Comparison of ENCODE assay signal across 15 cellular contexts in genomic region chr7:138649506-138649905, GRCh38. TPM values are rescaled to one million over a fixed set of nuclear protein-coding genes. Genes with fewer than 3 reads are reported as not detected.
DNase-seq lines count a peak whose midpoint lies in the region; ATAC-seq and TF ChIP-seq lines count a peak whose summit lies in the region.
"Had no signal": no experiment of that assay in that cellular context is flagged by ENCODE, and none has a peak within 500 bp of the region (broad histone marks: within the 10 kb centered on the region; RNA-seq: fewer than 3 reads in every experiment).

No MANE protein-coding gene starts in this region.

- H3K9me3 ChIP-seq in RWPE2 (ENCODE audit: severe bottlenecking), result no peaks in the 10 kb centered on the region
- H3K9me3 ChIP-seq in mammary epithelial cell (replicated peaks; ENCODE audit: insufficient read depth, low read length), result peaks cover 2% of the 10 kb centered on the region

- H3K9me3 Mint-ChIP-seq in activated CD4-positive, alpha-beta T cell treated with anti-CD3 and anti-CD28 coated beads for 36 hours (ENCODE audit: low read depth), result peaks cover 2% of the 10 kb centered on the region
- H3K9me3 Mint-ChIP-seq in activated CD4-positive, alpha-beta T cell treated with anti-CD3 and anti-CD28 coated beads, Interleukin-2, amount 10 ng/mL, durations not matched to agents 24 days and 14 days, result no peaks in the 10 kb centered on the region

- in situ Hi-C loops in mammary epithelial cell (cut with MboI; ENCODE audit: low sequenced_read_pairs in 2 of 2), result no loop called here

- no peaks in the 10 kb centered on the region for H3K79me2 ChIP-seq in mammary epithelial cell (ENCODE audit: insufficient read depth, low read length)

- DNase-seq in activated CD4-positive, alpha-beta T cell treated with anti-CD3 and anti-CD28 coated beads for 36 hours, result no peak
- no peak for DNase-seq in activated CD4-positive, alpha-beta T cell treated with anti-CD3 and anti-CD28 coated beads, Interleukin-2, amount 10 ng/mL, durations not matched to agents 24 days and 14 days
- no peak for DNase-seq in RWPE2 (ENCODE audit: low spot score)
- DNase-seq in mammary epithelial cell, result peak; percentile 37
- peak; percentile 15 for DNase-seq in iris pigment epithelial cell (ENCODE audit: low read depth)
- DNase-seq in superior temporal gyrus (ENCODE audit: extremely low spot score), result no peak
- DNase-seq: ACHN; CD4-positive, CD25-positive, alpha-beta regulatory T cell; DMS53; GF-D8 had no signal

- intact Hi-C loops in activated CD4-positive, alpha-beta T cell treated with anti-CD3 and anti-CD28 coated beads for 36 hours (cut with DNase I, micrococcal nuclease), result no loop called here
- intact Hi-C loops in activated CD4-positive, alpha-beta T cell treated with anti-CD3 and anti-CD28 coated beads, Interleukin-2, amount 10 ng/mL, durations not matched to agents 24 days and 14 days (cut with micrococcal nuclease), result no loop called here
- intact Hi-C loops in mammary epithelial cell (cut with micrococcal nuclease), result no loop called here

- H3K36me3 Mint-ChIP-seq in activated CD4-positive, alpha-beta T cell treated with anti-CD3 and anti-CD28 coated beads for 36 hours (ENCODE audit: low read depth), result no peaks in the 10 kb centered on the region
- H3K36me3 Mint-ChIP-seq in activated CD4-positive, alpha-beta T cell treated with anti-CD3 and anti-CD28 coated beads, Interleukin-2, amount 10 ng/mL, durations not matched to agents 24 days and 14 days (ENCODE audit: low read depth), result no peaks in the 10 kb centered on the region
- H3K36me3 Mint-ChIP-seq: CD4-positive, CD25-positive, alpha-beta regulatory T cell had no signal

- H3K27me3 ChIP-seq in RWPE2 (ENCODE audit: insufficient read depth, poor library complexity, severe bottlenecking), result no peaks in the 10 kb centered on the region
- no peaks in the 10 kb centered on the region for H3K27me3 ChIP-seq in mammary epithelial cell (ENCODE audit: insufficient read depth, low read length)
- H3K27me3 ChIP-seq: BLaER1 treated with 17β-estradiol and CSF1 and Interleukin-3, amounts not matched to agents 10 nM and 100 nM had no signal

- TF ChIP-seq CTCF in RWPE2 (IDR thresholded peaks at IDR 0.05; ENCODE audit: poor library complexity, severe bottlenecking) (no peak), mammary epithelial cell (conservative IDR thresholded peaks at IDR 0.05 in 1 of 2, IDR thresholded peaks at IDR 0.05 in 1 of 2; ENCODE audit: extremely low read depth in 1 of 2, insufficient read depth in 1 of 2, low read depth in 1 of 2, low read length in 2 of 2) (no peak)

- no peak overlapping the region for H3K4me3 Mint-ChIP-seq in activated CD4-positive, alpha-beta T cell treated with anti-CD3 and anti-CD28 coated beads for 36 hours
- H3K4me3 Mint-ChIP-seq in activated CD4-positive, alpha-beta T cell treated with anti-CD3 and anti-CD28 coated beads, Interleukin-2, amount 10 ng/mL, durations not matched to agents 24 days and 14 days, result no peak overlapping the region
- H3K4me3 Mint-ChIP-seq: CD4-positive, CD25-positive, alpha-beta regulatory T cell; GM23338 had no signal

- no peak overlapping the region for H2AFZ ChIP-seq in mammary epithelial cell (ENCODE audit: low read depth, low read length)

- no peak overlapping the region for H3K27ac Mint-ChIP-seq in activated CD4-positive, alpha-beta T cell treated with anti-CD3 and anti-CD28 coated beads for 36 hours
- no peak overlapping the region for H3K27ac Mint-ChIP-seq in activated CD4-positive, alpha-beta T cell treated with anti-CD3 and anti-CD28 coated beads, Interleukin-2, amount 10 ng/mL, durations not matched to agents 24 days and 14 days
- H3K27ac Mint-ChIP-seq: GM23338 had no signal

- CTCF ChIA-PET in activated CD4-positive, alpha-beta T cell treated with anti-CD3 and anti-CD28 coated beads for 36 hours (lab: Charles Lee), result no interaction called here
- CTCF ChIA-PET in mammary epithelial cell (lab: Charles Lee; ENCODE audit: low non-redundant PET), result no interaction called here

- no peak overlapping the region for H3K27ac ChIP-seq in RWPE2 (ENCODE audit: poor library complexity, severe bottlenecking)
- H3K27ac ChIP-seq in mammary epithelial cell (ENCODE audit: insufficient read depth, low read depth, low read length), result no peak overlapping the region
- H3K27ac ChIP-seq: BLaER1 treated with 17β-estradiol and CSF1 and Interleukin-3, amounts not matched to agents 10 nM and 100 nM had no signal

- POLR2A ChIA-PET in activated CD4-positive, alpha-beta T cell treated with anti-CD3 and anti-CD28 coated beads for 36 hours (lab: Charles Lee), result no interaction called here

- H3K36me3 ChIP-seq in RWPE2 (ENCODE audit: low read depth) (no peaks in the 10 kb centered on the region), mammary epithelial cell (ENCODE audit: insufficient read depth, low read length) (no peaks in the 10 kb centered on the region)
- H3K36me3 ChIP-seq: BLaER1 treated with 17β-estradiol and CSF1 and Interleukin-3, amounts not matched to agents 10 nM and 100 nM had no signal

- H3K4me2 ChIP-seq in mammary epithelial cell (ENCODE audit: insufficient read depth, low read depth, low read length), result no peak overlapping the region
- H3K4me2 ChIP-seq: BLaER1 treated with 17β-estradiol and CSF1 and Interleukin-3, amounts not matched to agents 10 nM and 100 nM; GM23338 had no signal

- no peak overlapping the region for H3K9ac ChIP-seq in mammary epithelial cell (ENCODE audit: insufficient read depth, low read length)
- H3K9ac ChIP-seq: BLaER1 treated with 17β-estradiol and CSF1 and Interleukin-3, amounts not matched to agents 10 nM and 100 nM had no signal

- no peaks in the 10 kb centered on the region for H3K27me3 Mint-ChIP-seq in activated CD4-positive, alpha-beta T cell treated with anti-CD3 and anti-CD28 coated beads for 36 hours
- no peaks in the 10 kb centered on the region for H3K27me3 Mint-ChIP-seq in activated CD4-positive, alpha-beta T cell treated with anti-CD3 and anti-CD28 coated beads, Interleukin-2, amount 10 ng/mL, durations not matched to agents 24 days and 14 days

- H3K4me3 ChIP-seq in RWPE2 (ENCODE audit: severe bottlenecking), result no peak overlapping the region
- no peak overlapping the region for H3K4me3 ChIP-seq in mammary epithelial cell (replicated peaks in 1 of 3; ENCODE audit: insufficient read depth in 1 of 3, low read depth in 2 of 3, low read length in 3 of 3)
- H3K4me3 ChIP-seq: BLaER1 treated with 17β-estradiol and CSF1 and Interleukin-3, amounts not matched to agents 10 nM and 100 nM; GM23338 had no signal

- ATAC-seq in activated CD4-positive, alpha-beta T cell treated with anti-CD3 and anti-CD28 coated beads for 36 hours, result peak; percentile 30
- ATAC-seq in RWPE2 (ENCODE audit: low read depth) (peak; percentile 44; the same call in 1 of the 3 replicates), HG03108 (IDR thresholded peaks at IDR 0.05; ENCODE audit: unreplicated experiment) (no peak), GM21528 (IDR thresholded peaks at IDR 0.05; ENCODE audit: low FRiP score, unreplicated experiment) (no peak)

- no TSS peak for BruUV-seq in mammary epithelial cell (replicated peaks; lab: Mats Ljungman, UMichigan)

- no peaks in the 10 kb centered on the region for H4K20me1 ChIP-seq in mammary epithelial cell (ENCODE audit: insufficient read depth, low read length)
- H4K20me1 ChIP-seq: BLaER1 treated with 17β-estradiol and CSF1 and Interleukin-3, amounts not matched to agents 10 nM and 100 nM had no signal

- H3K4me1 Mint-ChIP-seq in activated CD4-positive, alpha-beta T cell treated with anti-CD3 and anti-CD28 coated beads for 36 hours, result no peaks in the 10 kb centered on the region
- H3K4me1 Mint-ChIP-seq in activated CD4-positive, alpha-beta T cell treated with anti-CD3 and anti-CD28 coated beads, Interleukin-2, amount 10 ng/mL, durations not matched to agents 24 days and 14 days, result no peaks in the 10 kb centered on the region
- H3K4me1 Mint-ChIP-seq: CD4-positive, CD25-positive, alpha-beta regulatory T cell had no signal

- H3K4me1 ChIP-seq in RWPE2 (ENCODE audit: insufficient read depth, poor library complexity, severe bottlenecking), result no peaks in the 10 kb centered on the region
- no peaks in the 10 kb centered on the region for H3K4me1 ChIP-seq in mammary epithelial cell (ENCODE audit: insufficient read depth, low read length)
- H3K4me1 ChIP-seq: BLaER1 treated with 17β-estradiol and CSF1 and Interleukin-3, amounts not matched to agents 10 nM and 100 nM had no signal

- dilution Hi-C loops in mammary epithelial cell (cut with HindIII; ENCODE audit: low sequenced_read_pairs), result no loop called here

- WGBS in mammary epithelial cell (ENCODE audit: low coverage, missing lambda C conversion rate), result 66% methylated on average over 5 of the region's 5 CpGs

RNA-seq across cellular contexts. Expression of gene SVOPL, which starts 51.7 kb away (rescaled TPM):
- not detected for total RNA-seq in activated CD4-positive, alpha-beta T cell treated with anti-CD3 and anti-CD28 coated beads for 36 hours
- not detected in 2 replicates for total RNA-seq in activated CD4-positive, alpha-beta T cell treated with anti-CD3 and anti-CD28 coated beads, Interleukin-2, amount 10 ng/mL, durations not matched to agents 24 days and 14 days
- under 1 TPM in 1 of 2 donors, not detected in 1; under 0.01 TPM for total RNA-seq in mammary epithelial cell
- polyA plus RNA-seq in mammary epithelial cell, result not detected
- polyA minus RNA-seq in mammary epithelial cell, result not detected
- total RNA-seq: A172; CD4-positive, CD25-positive, alpha-beta regulatory T cell had no signal

Comparison
In these comparisons a context has a peak if more than half of its experiments do, and no peak if none do; other contexts are left out.
1. ATAC-seq: peak in activated CD4-positive, alpha-beta T cell treated with anti-CD3 and anti-CD28 coated beads for 36 hours (single experiment) and RWPE2 (single experiment); none in HG03108 (single experiment) and GM21528 (single experiment).
2. DNase-seq: peak in mammary epithelial cell (single experiment) and iris pigment epithelial cell (single experiment); none in activated CD4-positive, alpha-beta T cell treated with anti-CD3 and anti-CD28 coated beads for 36 hours (single experiment), activated CD4-positive, alpha-beta T cell treated with anti-CD3 and anti-CD28 coated beads, Interleukin-2, amount 10 ng/mL, durations not matched to agents 24 days and 14 days (single experiment), RWPE2 (single experiment) and superior temporal gyrus (single experiment).